8 cellular contexts compared by ENCODE assay signal in the genomic region with DNA sequence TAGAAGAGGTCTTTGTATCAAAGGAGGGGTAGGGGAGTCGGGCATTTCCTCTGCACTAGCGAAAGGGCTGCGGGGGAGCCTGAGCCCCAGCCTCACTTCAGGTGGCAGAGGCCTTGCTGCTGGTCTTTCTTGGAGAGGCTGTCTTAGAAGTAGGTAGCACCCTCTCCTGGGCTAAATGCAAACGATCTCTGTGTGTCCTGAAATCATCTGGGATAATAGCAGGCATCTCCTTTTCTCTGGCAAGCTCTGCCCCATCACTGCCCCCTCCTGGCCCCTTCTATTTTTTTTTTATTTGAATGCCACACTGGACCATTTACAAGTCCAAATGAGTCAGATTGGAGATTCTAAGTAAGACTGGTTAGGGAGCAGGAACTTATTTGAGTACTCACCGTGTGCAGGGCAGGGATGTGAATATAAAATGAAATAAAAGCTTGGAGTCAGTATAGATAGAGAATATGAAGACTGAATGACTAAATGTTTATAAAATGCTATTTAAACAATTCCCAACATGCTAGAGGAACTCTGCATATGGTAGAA.
A peak's percentile ranks its signal among the peaks of the same experiment; 100 is the strongest.
DNase-seq lines count a peak whose midpoint lies in the region; ATAC-seq and TF ChIP-seq lines count a peak whose summit lies in the region.

No MANE protein-coding gene starts in this region.

- H3K4me1 Mint-ChIP-seq in stimulated activated effector memory CD8-positive, alpha-beta T cell treated with anti-CD3 and anti-CD28 coated beads, Interleukin-12 subunit alpha, Interleukin-12 subunit beta, amount 100 ng/mL, for 72 hours = peaks cover 15% of the 10 kb centered on the region

- H3K9me3 Mint-ChIP-seq in stimulated activated effector memory CD8-positive, alpha-beta T cell treated with anti-CD3 and anti-CD28 coated beads, Interleukin-12 subunit alpha, Interleukin-12 subunit beta, amount 100 ng/mL, for 72 hours = no peaks in the 10 kb centered on the region

- TF ChIP-seq CTCF in choroid plexus epithelial cell (conservative IDR thresholded peaks at IDR 0.05; ENCODE audit: low read depth, low read length) = peak; percentile 92

- no peak overlapping the region for H3K4me3 ChIP-seq in choroid plexus epithelial cell (ENCODE audit: low read depth, low read length)

- ATAC-seq in GM18498 (IDR thresholded peaks at IDR 0.05; ENCODE audit: unreplicated experiment) (peak; percentile 52), left colon (peak; percentile 99), GM21367 (IDR thresholded peaks at IDR 0.05; ENCODE audit: unreplicated experiment) (no peak)
- ATAC-seq in stimulated activated effector memory CD8-positive, alpha-beta T cell treated with anti-CD3 and anti-CD28 coated beads, Interleukin-12 subunit alpha, Interleukin-12 subunit beta, amount 100 ng/mL, for 72 hours = peak; percentile 78

- no peak overlapping the region for H3K4me3 Mint-ChIP-seq in stimulated activated effector memory CD8-positive, alpha-beta T cell treated with anti-CD3 and anti-CD28 coated beads, Interleukin-12 subunit alpha, Interleukin-12 subunit beta, amount 100 ng/mL, for 72 hours

- intact Hi-C loops in left colon (cut with DNase I, micrococcal nuclease) = loop anchor here (5.0 to 10.0 kb wide), 2 partner anchors 224 to 397 kb away; a partner anchor contains a TSS

- no peaks in the 10 kb centered on the region for H3K36me3 Mint-ChIP-seq in stimulated activated effector memory CD8-positive, alpha-beta T cell treated with anti-CD3 and anti-CD28 coated beads, Interleukin-12 subunit alpha, Interleukin-12 subunit beta, amount 100 ng/mL, for 72 hours

- no peak overlapping the region for H3K27ac Mint-ChIP-seq in stimulated activated effector memory CD8-positive, alpha-beta T cell treated with anti-CD3 and anti-CD28 coated beads, Interleukin-12 subunit alpha, Interleukin-12 subunit beta, amount 100 ng/mL, for 72 hours

- DNase-seq in AG20443 (ENCODE audit: low spot score) (peak; percentile 88), NCI-H1694 treated with DMSO at 0.1 percent for 48 hours (lab: John Stamatoyannopoulos, UW) (peak; percentile 90), SW480 (ENCODE audit: low spot score) (peak; percentile 95), choroid plexus epithelial cell (ENCODE audit: low read depth) (peak; percentile 98), left colon (peak; percentile 43 to 44)
- DNase-seq in stimulated activated effector memory CD8-positive, alpha-beta T cell treated with anti-CD3 and anti-CD28 coated beads, Interleukin-12 subunit alpha, Interleukin-12 subunit beta, amount 100 ng/mL, for 72 hours (ENCODE audit: low spot score in 2 of 2) = peak in 1 of 2 donors; percentile 53
